ENCODE assay signal across 7 cellular contexts in the genomic region with DNA sequence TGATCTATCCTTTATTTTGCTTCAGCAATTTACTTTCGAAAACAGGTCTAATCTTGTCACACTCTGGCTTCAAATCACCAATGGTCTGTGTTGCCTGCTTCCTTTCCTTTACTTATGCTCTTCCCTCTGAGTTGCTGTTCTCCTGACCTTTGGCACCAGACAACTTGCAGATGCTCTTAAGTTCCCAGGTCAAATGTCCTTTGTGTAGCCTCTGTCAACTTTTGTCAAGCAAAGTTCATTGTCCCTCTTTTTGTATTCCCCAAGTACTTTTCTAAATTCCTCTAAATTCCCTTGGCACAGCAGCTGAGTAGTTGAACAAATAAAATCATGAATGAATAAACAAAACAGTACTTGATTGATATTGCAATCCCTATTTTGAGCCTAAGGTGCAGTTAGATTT.
"Had no signal": no experiment of that assay in that cellular context is flagged by ENCODE, and none has a peak within 500 bp of the region (broad histone marks: within the 10 kb centered on the region; RNA-seq: fewer than 3 reads in every experiment).

No MANE protein-coding gene starts in this region.

- H3K4me3 ChIP-seq: K562 had no signal

- H3K9me3 Mint-ChIP-seq: H9 had no signal

- DNase-seq: GOT3, H9, HCEC 1CT, IMR-90, KG1 had no signal

- H3K4me3 Mint-ChIP-seq: H9 had no signal

- H3K27ac Mint-ChIP-seq: H9 had no signal

- ATAC-seq: K562 had no signal

- H3K27ac ChIP-seq: HL-60 had no signal
